Comparison of ENCODE assay signal across 1 cellular context in the genomic region with DNA sequence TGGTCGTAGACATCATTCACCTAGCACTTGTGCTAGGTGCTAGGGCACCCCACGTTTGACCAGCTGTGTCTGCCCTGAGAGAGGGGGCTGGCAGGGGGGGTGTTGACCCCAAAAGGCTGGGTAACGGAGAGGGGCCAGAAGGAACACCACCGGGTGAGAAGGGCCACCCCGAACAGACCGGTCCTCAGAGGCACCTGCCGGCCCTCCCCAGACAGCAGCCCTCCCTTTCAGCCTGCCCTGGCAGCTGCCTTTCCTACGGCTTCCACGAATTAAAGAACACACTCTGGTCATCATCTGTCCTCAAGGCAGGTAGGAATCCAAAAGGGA.
TF ChIP-seq lines count a peak whose summit lies in the region.

No MANE protein-coding gene starts in this region.

TF ChIP-seq in A549, 52 proteins besides CTCF, POLR2A, EP300 and RAD21 (continued from another document):
- TF ChIP-seq, protein P1, sequence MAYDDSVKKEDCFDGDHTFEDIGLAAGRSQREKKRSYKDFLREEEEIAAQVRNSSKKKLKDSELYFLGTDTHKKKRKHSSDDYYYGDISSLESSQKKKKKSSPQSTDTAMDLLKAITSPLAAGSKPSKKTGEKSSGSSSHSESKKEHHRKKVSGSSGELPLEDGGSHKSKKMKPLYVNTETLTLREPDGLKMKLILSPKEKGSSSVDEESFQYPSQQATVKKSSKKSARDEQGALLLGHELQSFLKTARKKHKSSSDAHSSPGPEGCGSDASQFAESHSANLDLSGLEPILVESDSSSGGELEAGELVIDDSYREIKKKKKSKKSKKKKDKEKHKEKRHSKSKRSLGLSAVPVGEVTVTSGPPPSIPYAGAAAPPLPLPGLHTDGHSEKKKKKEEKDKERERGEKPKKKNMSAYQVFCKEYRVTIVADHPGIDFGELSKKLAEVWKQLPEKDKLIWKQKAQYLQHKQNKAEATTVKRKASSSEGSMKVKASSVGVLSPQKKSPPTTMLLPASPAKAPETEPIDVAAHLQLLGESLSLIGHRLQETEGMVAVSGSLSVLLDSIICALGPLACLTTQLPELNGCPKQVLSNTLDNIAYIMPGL (CRISPR knock-in tag; IDR thresholded peaks at IDR 0.05; ENCODE audit: borderline replicate concordance), result no peak
- TF ChIP-seq POLR2AphosphoS2 (conservative IDR thresholded peaks at IDR 0.05; ENCODE audit: low read length), result no peak
- no peak for TF ChIP-seq KDM5A (IDR thresholded peaks at IDR 0.05)
- no peak for TF ChIP-seq FOSB (CRISPR knock-in tag; IDR thresholded peaks at IDR 0.05)
- no peak for TF ChIP-seq HOXA7 (CRISPR knock-in tag; IDR thresholded peaks at IDR 0.05)
- no peak for TF ChIP-seq JUN (IDR thresholded peaks at IDR 0.05)
